ENCODE assay signal across 9 cellular contexts in genomic region chr20:36861625-36861874, GRCh38. TPM values are rescaled to one million over a fixed set of nuclear protein-coding genes. Genes with fewer than 3 reads are reported as not detected.
DNase-seq lines count a peak whose midpoint lies in the region; ATAC-seq and TF ChIP-seq lines count a peak whose summit lies in the region.
"Had no signal": no experiment of that assay in that cellular context is flagged by ENCODE, and none has a peak within 500 bp of the region (broad histone marks: within the 10 kb centered on the region; RNA-seq: fewer than 3 reads in every experiment).

No MANE protein-coding gene starts in this region.

- peak overlapping the region; percentile 52 to 96 (median 71) for H3K4me3 ChIP-seq in breast epithelium
- H3K4me3 ChIP-seq in lung = peak overlapping the region; percentile 29
- peak overlapping the region; percentile 4 for H3K4me3 ChIP-seq in urinary bladder (ENCODE audit: low read depth, low read length)

- peaks cover 15% of the 10 kb centered on the region for H3K4me1 Mint-ChIP-seq in activated naive CD4-positive, alpha-beta T cell treated with anti-CD3 and anti-CD28 coated beads, Interleukin-2, amount 50 U/mL, for 24 hours

- no peaks in the 10 kb centered on the region for H3K36me3 ChIP-seq in breast epithelium
- H3K36me3 ChIP-seq in lung (ENCODE audit: control insufficient read depth in 2 of 2, insufficient read depth in 2 of 2, low read length in 2 of 2) = no peaks in the 10 kb centered on the region
- no peaks in the 10 kb centered on the region for H3K36me3 ChIP-seq in urinary bladder (ENCODE audit: insufficient read depth)

- intact Hi-C loops in breast epithelium (cut with DNase I; ENCODE audit: low total_unique reads) = no loop called here

- DNase-seq in activated naive CD4-positive, alpha-beta T cell treated with anti-CD3 and anti-CD28 coated beads, Interleukin-2, amount 50 U/mL, for 72 hours (ENCODE audit: low spot score in 2 of 2) = no peak
- DNase-seq in breast epithelium (ENCODE audit: low spot score in 2 of 2) (no peak), lung (ENCODE audit: low spot score) (no peak), NCI-H510A treated with DMSO at 0.1 percent for 48 hours (lab: John Stamatoyannopoulos, UW) (no peak), KG1 (lab: John Stamatoyannopoulos, UW) (no peak)

- 47 to 64% methylated on average over 7 of the region's 7 CpGs for WGBS in lung, 2 donors
- 11% methylated on average over 7 of the region's 7 CpGs for WGBS in urinary bladder

- no peaks in the 10 kb centered on the region for H3K9me3 ChIP-seq in breast epithelium
- no peaks in the 10 kb centered on the region for H3K9me3 ChIP-seq in lung (ENCODE audit: control insufficient read depth in 2 of 2, insufficient read depth in 1 of 2, low read length in 1 of 2)

- H3K27me3 ChIP-seq in breast epithelium (no peaks in the 10 kb centered on the region), lung (ENCODE audit: control insufficient read depth, insufficient read depth) (no peaks in the 10 kb centered on the region)

- no peak for TF ChIP-seq POLR2A in breast epithelium (IDR thresholded peaks at IDR 0.05)

- TF ChIP-seq CTCF in breast epithelium (IDR thresholded peaks at IDR 0.05) (no peak), lung (IDR thresholded peaks at IDR 0.05; ENCODE audit: control extremely low read depth, extremely low read depth) (no peak)

- H3K4me3 Mint-ChIP-seq in activated naive CD4-positive, alpha-beta T cell treated with anti-CD3 and anti-CD28 coated beads, Interleukin-2, amount 50 U/mL, for 24 hours = peak overlapping the region; percentile 8

- H3K27ac ChIP-seq in breast epithelium (peak overlapping the region; percentile 91 to 97), lung (ENCODE audit: low read depth in 1 of 2, low read length in 1 of 2) (peak overlapping the region; percentile 27 to 77), urinary bladder (ENCODE audit: low read depth) (no peak overlapping the region)

- no peaks in the 10 kb centered on the region for H3K36me3 Mint-ChIP-seq in activated naive CD4-positive, alpha-beta T cell treated with anti-CD3 and anti-CD28 coated beads, Interleukin-2, amount 50 U/mL, for 24 hours
- no peaks in the 10 kb centered on the region for H3K36me3 Mint-ChIP-seq in activated naive CD4-positive, alpha-beta T cell treated with anti-CD3 and anti-CD28 coated beads, Interleukin-2, amount 50 U/mL, for 72 hours

- no peaks in the 10 kb centered on the region for H3K9me3 Mint-ChIP-seq in activated naive CD4-positive, alpha-beta T cell treated with anti-CD3 and anti-CD28 coated beads, Interleukin-2, amount 50 U/mL, for 24 hours
- H3K9me3 Mint-ChIP-seq in activated naive CD4-positive, alpha-beta T cell treated with anti-CD3 and anti-CD28 coated beads, Interleukin-2, amount 50 U/mL, for 72 hours = no peaks in the 10 kb centered on the region

- H3K27me3 Mint-ChIP-seq in activated naive CD4-positive, alpha-beta T cell treated with anti-CD3 and anti-CD28 coated beads, Interleukin-2, amount 50 U/mL, for 24 hours = peaks cover 7% of the 10 kb centered on the region

- H3K27ac Mint-ChIP-seq in activated naive CD4-positive, alpha-beta T cell treated with anti-CD3 and anti-CD28 coated beads, Interleukin-2, amount 50 U/mL, for 24 hours = no peak overlapping the region
- H3K27ac Mint-ChIP-seq in activated naive CD4-positive, alpha-beta T cell treated with anti-CD3 and anti-CD28 coated beads, Interleukin-2, amount 50 U/mL, for 72 hours = no peak overlapping the region

- ATAC-seq in activated naive CD4-positive, alpha-beta T cell treated with anti-CD3 and anti-CD28 coated beads, Interleukin-2, amount 50 U/mL, for 72 hours = no peak
- ATAC-seq in lung (ENCODE audit: insufficient read depth, low FRiP score) (no peak), HG02798 (IDR thresholded peaks at IDR 0.05; ENCODE audit: poor library complexity, unreplicated experiment) (no peak)

- peaks cover 7 to 13% of the 10 kb centered on the region in 2 donors for H3K4me1 ChIP-seq in breast epithelium
- peaks cover 0 to 20% of the 10 kb centered on the region in 2 donors for H3K4me1 ChIP-seq in lung (ENCODE audit: control insufficient read depth in 2 of 2, insufficient read depth in 2 of 2, low read length in 2 of 2)
- H3K4me1 ChIP-seq in urinary bladder (ENCODE audit: insufficient read depth) = no peaks in the 10 kb centered on the region

RNA-seq across cellular contexts. Expression of gene TLDC2, which starts 14.4 kb away (rescaled TPM):
- not detected for total RNA-seq in activated naive CD4-positive, alpha-beta T cell treated with anti-CD3 and anti-CD28 coated beads, Interleukin-2, amount 50 U/mL, for 72 hours
- total RNA-seq in breast epithelium (1 to 10 TPM in 1 of 3 donors, not detected in 2; 1.1 TPM), lung (under 1 TPM; 0.23 to 0.67 TPM), urinary bladder (1.6 TPM)
- polyA plus RNA-seq in lung (under 1 TPM; 0.07 to 0.12 TPM), urinary bladder (0.33 TPM)
- total RNA-seq: LHCN-M2 had no signal

Comparison
In these comparisons a context has a peak if more than half of its experiments do, and no peak if none do; other contexts are left out.
1. H3K4me3 ChIP-seq: peak in every context shown above with its lines; median percentile 71 in breast epithelium; 29 in lung; 4 in urinary bladder.